18 cellular contexts compared by ENCODE assay signal in genomic region chr12:122086088-122086487, GRCh38. TPM values are rescaled to one million over a fixed set of nuclear protein-coding genes. Genes with fewer than 3 reads are reported as not detected.
A peak's percentile ranks its signal among the peaks of the same experiment; 100 is the strongest.
DNase-seq lines count a peak whose midpoint lies in the region; ATAC-seq and TF ChIP-seq lines count a peak whose summit lies in the region.
"Had no signal": no experiment of that assay in that cellular context is flagged by ENCODE, and none has a peak within 500 bp of the region (broad histone marks: within the 10 kb centered on the region; RNA-seq: fewer than 3 reads in every experiment).

No MANE protein-coding gene starts in this region.

- peaks cover 0 to 27% (median 19%) of the 10 kb centered on the region in 9 donors for H3K36me3 ChIP-seq in heart left ventricle
- no peaks in the 10 kb centered on the region for H3K36me3 ChIP-seq in transverse colon

- no peak for TF ChIP-seq CTCF in heart left ventricle (IDR thresholded peaks at IDR 0.05)
- TF ChIP-seq CTCF in transverse colon (IDR thresholded peaks at IDR 0.05) = no peak

- peak overlapping the region; percentile 84 for H3K4me3 Mint-ChIP-seq in activated naive CD8-positive, alpha-beta T cell
- H3K4me3 Mint-ChIP-seq in naive thymus-derived CD8-positive, alpha-beta T cell = peak overlapping the region in 9 of 10 donors; percentile 78 to 97 (median 91)
- H3K4me3 Mint-ChIP-seq: activated T-helper 1 cell treated with anti-CD3 and anti-CD28 coated beads, Interleukin-12 subunit alpha, Interleukin-12 subunit beta, Interleukin-2, Interleukin-4 antibody, amounts not matched to agents 30 ng/mL and 10 ng/mL and 1 ng/mL, durations not matched to agents 14 hours and 24 hours and 36 hours had no signal

- H3K27me3 ChIP-seq in heart left ventricle = no peaks in the 10 kb centered on the region
- no peaks in the 10 kb centered on the region for H3K27me3 ChIP-seq in transverse colon
- H3K27me3 ChIP-seq: foreskin keratinocyte had no signal

- no peaks in the 10 kb centered on the region for H3K9me3 Mint-ChIP-seq in activated naive CD8-positive, alpha-beta T cell (ENCODE audit: low read depth)
- no peaks in the 10 kb centered on the region for H3K9me3 Mint-ChIP-seq in naive thymus-derived CD8-positive, alpha-beta T cell
- H3K9me3 Mint-ChIP-seq: activated T-helper 1 cell treated with anti-CD3 and anti-CD28 coated beads, Interleukin-12 subunit alpha, Interleukin-12 subunit beta, Interleukin-2, Interleukin-4 antibody, amounts not matched to agents 30 ng/mL and 10 ng/mL and 1 ng/mL, durations not matched to agents 14 hours and 24 hours and 36 hours had no signal

- H3K4me1 ChIP-seq in heart left ventricle (peaks cover 18 to 99% (median 74%) of the 10 kb centered on the region in 12 donors), transverse colon (peaks cover 68 to 100% (median 95%) of the 10 kb centered on the region in 4 donors)

- H3K4me3 ChIP-seq in heart left ventricle = no peak overlapping the region
- peak overlapping the region in 1 of 4 donors; percentile 1 for H3K4me3 ChIP-seq in transverse colon

- 73 to 85% (median 78%) methylated on average over 9 of the region's 9 CpGs for WGBS in heart left ventricle, 4 donors
- 35 to 55% methylated on average over 8 to 9 of the region's 9 CpGs for WGBS in transverse colon (ENCODE audit: low coverage in 1 of 2), 2 donors

- TF ChIP-seq POLR2A in heart left ventricle (IDR thresholded peaks at IDR 0.05) (no peak), transverse colon (IDR thresholded peaks at IDR 0.05) (no peak)

- H3K27ac ChIP-seq in heart left ventricle (peak overlapping the region in 8 of 12 donors; percentile 0 to 87 (median 54)), transverse colon (peak overlapping the region; percentile 71 to 95 (median 92))
- H3K27ac ChIP-seq: foreskin keratinocyte had no signal

- H3K36me3 Mint-ChIP-seq in activated naive CD8-positive, alpha-beta T cell = peaks cover 17% of the 10 kb centered on the region
- peaks cover 0 to 42% (median 12%) of the 10 kb centered on the region in 3 donors for H3K36me3 Mint-ChIP-seq in naive thymus-derived CD8-positive, alpha-beta T cell

- peak overlapping the region; percentile 93 for H3K27ac Mint-ChIP-seq in activated naive CD8-positive, alpha-beta T cell
- peak overlapping the region in 5 of 10 donors; percentile 93 to 98 (median 95) for H3K27ac Mint-ChIP-seq in naive thymus-derived CD8-positive, alpha-beta T cell
- H3K27ac Mint-ChIP-seq: activated T-helper 1 cell treated with anti-CD3 and anti-CD28 coated beads, Interleukin-12 subunit alpha, Interleukin-12 subunit beta, Interleukin-2, Interleukin-4 antibody, amounts not matched to agents 30 ng/mL and 10 ng/mL and 1 ng/mL, durations not matched to agents 14 hours and 24 hours and 36 hours had no signal

- H3K9me3 ChIP-seq in heart left ventricle (no peaks in the 10 kb centered on the region), transverse colon (no peaks in the 10 kb centered on the region)

- no peak for ATAC-seq in heart left ventricle
- no peak for ATAC-seq in left cardiac atrium
- peak; percentile 57 to 72 for ATAC-seq in naive thymus-derived CD8-positive, alpha-beta T cell
- no peak for ATAC-seq in HG02870 (IDR thresholded peaks at IDR 0.05; ENCODE audit: unreplicated experiment)
- ATAC-seq in HG02970 (IDR thresholded peaks at IDR 0.05; ENCODE audit: low FRiP score, unreplicated experiment) = no peak
- ATAC-seq: foreskin keratinocyte had no signal

- no peaks in the 10 kb centered on the region for H3K27me3 Mint-ChIP-seq in activated naive CD8-positive, alpha-beta T cell
- no peaks in the 10 kb centered on the region for H3K27me3 Mint-ChIP-seq in naive thymus-derived CD8-positive, alpha-beta T cell

- intact Hi-C loops in heart left ventricle (cut with DNase I) (no loop called here), left cardiac atrium (cut with DNase I) (no loop called here), transverse colon (cut with DNase I; ENCODE audit: low total_unique reads) (no loop called here)

- peaks cover 88% of the 10 kb centered on the region for H3K4me1 Mint-ChIP-seq in activated naive CD8-positive, alpha-beta T cell (ENCODE audit: low read depth)
- H3K4me1 Mint-ChIP-seq in naive thymus-derived CD8-positive, alpha-beta T cell = peaks cover 54 to 90% (median 76%) of the 10 kb centered on the region in 4 donors

- no peak for TF ChIP-seq EP300 in transverse colon (IDR thresholded peaks at IDR 0.05; ENCODE audit: low read depth)

- POLR2A ChIA-PET in naive thymus-derived CD8-positive, alpha-beta T cell (lab: Charles Lee) = interaction anchor here (0.7 to 9.3 kb wide), 7 partner anchors 8 to 284 kb away, joined by 3 to 249 read pairs (median 6); partner anchors contain the start of gene MLXIP

- DNase-seq in heart left ventricle (no peak), left cardiac atrium (no peak), transverse colon (no peak), GOT3 (lab: John Stamatoyannopoulos, UW) (no peak)
- DNase-seq in naive thymus-derived CD8-positive, alpha-beta T cell = peak in 6 of 10 donors; percentile 41 to 73 (median 57)
- DNase-seq: activated CD4-positive, alpha-beta T cell treated with anti-CD3 and anti-CD28 coated beads, Interleukin-2, amount 50 U/mL, for 4 hours; Calu3; foreskin keratinocyte; MM.1S; NCI-H1694; NCI-H226; NK-92 treated with Interleukin-12 subunit alpha and Interleukin-12 subunit beta, amount 100 ng/mL, for 24 hours; RPMI8226; SW 1271 had no signal

- in situ Hi-C loops in transverse colon (cut with MboI; ENCODE audit: low pct_ligation_motif_present in 1 of 4, low pct_unique_long_range_greater_than_20kb in 1 of 4, low sequenced_read_pairs in 3 of 4) = no loop called here

RNA-seq across cellular contexts. Expression of gene MLXIP, which starts 7.5 kb away (rescaled TPM):
- 10 to 100 TPM; 14.3 to 39.6 (median 22.7) TPM for total RNA-seq in heart left ventricle
- 10 to 100 TPM; 19.8 to 31.7 TPM for polyA plus RNA-seq in heart left ventricle
- 10 to 100 TPM; 30.8 to 31.3 TPM for total RNA-seq in left cardiac atrium
- 100 to 1,000 TPM; 162 to 165 TPM for total RNA-seq in naive thymus-derived CD8-positive, alpha-beta T cell
- 10 to 100 TPM; 17.3 to 43.3 (median 20.0) TPM for polyA plus RNA-seq in naive thymus-derived CD8-positive, alpha-beta T cell
- 100 to 1,000 TPM in 3 of 4 donors, 10 to 100 TPM in 1; 99.5 to 302 (median 151) TPM for total RNA-seq in transverse colon

Comparison
In these comparisons a context has a peak if more than half of its experiments do, and no peak if none do; other contexts are left out.
1. ATAC-seq: peak in naive thymus-derived CD8-positive, alpha-beta T cell (2 of 2); none in heart left ventricle (0 of 4), left cardiac atrium (0 of 2), HG02870 (single experiment) and HG02970 (single experiment).
2. DNase-seq: peak in naive thymus-derived CD8-positive, alpha-beta T cell (6 of 10); none in heart left ventricle (0 of 5), left cardiac atrium (single experiment), transverse colon (single experiment) and GOT3 (single experiment).